9 cellular contexts compared by ENCODE assay signal in the genomic region with DNA sequence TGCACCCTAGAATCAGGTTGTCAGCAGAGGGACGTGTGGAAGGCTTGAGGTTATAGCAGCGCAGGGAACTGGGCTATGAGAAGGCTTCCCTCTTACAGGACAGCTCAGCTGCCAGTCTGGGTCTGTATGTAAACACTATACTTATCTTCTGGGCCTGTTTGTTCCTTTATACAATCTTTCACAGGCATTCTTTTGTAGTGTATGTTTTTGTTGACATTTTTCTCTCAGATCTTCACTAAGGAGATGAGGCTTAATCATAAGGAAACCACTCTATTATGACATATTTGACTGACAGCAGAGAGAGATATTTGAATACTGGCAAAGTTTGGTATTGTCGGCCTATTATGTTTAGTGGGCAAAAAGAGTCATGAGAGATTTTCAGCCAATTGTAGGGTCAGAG. TPM values are rescaled to one million over a fixed set of nuclear protein-coding genes. Genes with fewer than 3 reads are reported as not detected.
DNase-seq lines count a peak whose midpoint lies in the region; ATAC-seq, FAIRE-seq and TF ChIP-seq lines count a peak whose summit lies in the region.
"Had no signal": no experiment of that assay in that cellular context is flagged by ENCODE, and none has a peak within 500 bp of the region (broad histone marks: within the 10 kb centered on the region; RNA-seq: fewer than 3 reads in every experiment).

No MANE protein-coding gene starts in this region.

- ATAC-seq in thoracic aorta (ENCODE audit: insufficient number of reproducible peaks, low FRiP score, low read depth) (no peak), HG02852 (IDR thresholded peaks at IDR 0.05; ENCODE audit: unreplicated experiment) (no peak), HG03280 (IDR thresholded peaks at IDR 0.05; ENCODE audit: unreplicated experiment) (no peak)

- H3K9me3 ChIP-seq in kidney (ENCODE audit: control insufficient read depth in 1 of 2, low read length in 2 of 2) (no peaks in the 10 kb centered on the region), thoracic aorta (no peaks in the 10 kb centered on the region)

- peaks cover 27% of the 10 kb centered on the region for H3K36me3 Mint-ChIP-seq in activated CD4-positive, alpha-beta T cell treated with anti-CD3 and anti-CD28 coated beads, Interleukin-2, amount 10 ng/mL, durations not matched to agents 24 days and 14 days (ENCODE audit: low read depth)
- H3K36me3 Mint-ChIP-seq in activated naive CD8-positive, alpha-beta T cell: peaks cover 6% of the 10 kb centered on the region

- peaks cover 13 to 28% of the 10 kb centered on the region in 2 donors for H3K4me1 ChIP-seq in kidney (ENCODE audit: control insufficient read depth in 1 of 2, insufficient read depth in 1 of 2, low read depth in 1 of 2, low read length in 2 of 2)
- H3K4me1 ChIP-seq in thoracic aorta (ENCODE audit: control insufficient read depth in 1 of 2, low read depth in 2 of 2): peaks cover 29 to 55% of the 10 kb centered on the region in 2 donors

- peak overlapping the region; percentile 79 to 90 for H3K9ac ChIP-seq in kidney (ENCODE audit: low read length in 2 of 2)

- no peaks in the 10 kb centered on the region for H3K9me3 Mint-ChIP-seq in activated CD4-positive, alpha-beta T cell treated with anti-CD3 and anti-CD28 coated beads, Interleukin-2, amount 10 ng/mL, durations not matched to agents 24 days and 14 days
- no peaks in the 10 kb centered on the region for H3K9me3 Mint-ChIP-seq in activated naive CD8-positive, alpha-beta T cell (ENCODE audit: low read depth)

- intact Hi-C loops in activated CD4-positive, alpha-beta T cell treated with anti-CD3 and anti-CD28 coated beads, Interleukin-2, amount 10 ng/mL, durations not matched to agents 24 days and 14 days (cut with micrococcal nuclease): no loop called here
- intact Hi-C loops in kidney (cut with DNase I): no loop called here

- H3K27ac ChIP-seq in kidney (ENCODE audit: low read depth in 2 of 2, low read length in 2 of 2): peak overlapping the region in 1 of 2 donors; percentile 90
- H3K27ac ChIP-seq in thoracic aorta: peak overlapping the region in 1 of 2 donors; percentile 75

- peaks cover 7% of the 10 kb centered on the region for H3K27me3 Mint-ChIP-seq in activated CD4-positive, alpha-beta T cell treated with anti-CD3 and anti-CD28 coated beads, Interleukin-2, amount 10 ng/mL, durations not matched to agents 24 days and 14 days
- peaks cover 9% of the 10 kb centered on the region for H3K27me3 Mint-ChIP-seq in activated naive CD8-positive, alpha-beta T cell

- H3K4me3 Mint-ChIP-seq in activated CD4-positive, alpha-beta T cell treated with anti-CD3 and anti-CD28 coated beads, Interleukin-2, amount 10 ng/mL, durations not matched to agents 24 days and 14 days: peak overlapping the region; percentile 100
- peak overlapping the region; percentile 96 for H3K4me3 Mint-ChIP-seq in activated naive CD8-positive, alpha-beta T cell

- peak overlapping the region; percentile 94 for H3K27ac Mint-ChIP-seq in activated CD4-positive, alpha-beta T cell treated with anti-CD3 and anti-CD28 coated beads, Interleukin-2, amount 10 ng/mL, durations not matched to agents 24 days and 14 days
- peak overlapping the region; percentile 56 for H3K27ac Mint-ChIP-seq in activated naive CD8-positive, alpha-beta T cell

- no peak for TF ChIP-seq CTCF in kidney (IDR thresholded peaks at IDR 0.05; ENCODE audit: borderline replicate concordance, extremely low read depth, insufficient read depth)
- TF ChIP-seq CTCF in thoracic aorta (IDR thresholded peaks at IDR 0.05): no peak

- no peak for FAIRE-seq in kidney (lab: Jason Lieb, UNC)

- no peak for DNase-seq in activated CD4-positive, alpha-beta T cell treated with anti-CD3 and anti-CD28 coated beads, Interleukin-2, amount 10 ng/mL, durations not matched to agents 24 days and 14 days
- DNase-seq in activated CD4-positive, alpha-beta T cell treated with anti-CD3 and anti-CD28 coated beads, Interleukin-2, amount 50 U/mL, for 4 hours: no peak
- DNase-seq in kidney (no peak), thoracic aorta (ENCODE audit: low spot score) (no peak), T1000 (lab: John Stamatoyannopoulos, UW) (no peak)

- H3K36me3 ChIP-seq in kidney (ENCODE audit: control insufficient read depth in 1 of 2, insufficient read depth in 2 of 2, low read length in 2 of 2) (peaks cover 0 to 6% of the 10 kb centered on the region in 2 donors), thoracic aorta (no peaks in the 10 kb centered on the region)

- H3K4me1 Mint-ChIP-seq in activated CD4-positive, alpha-beta T cell treated with anti-CD3 and anti-CD28 coated beads, Interleukin-2, amount 10 ng/mL, durations not matched to agents 24 days and 14 days: peaks cover 38% of the 10 kb centered on the region
- H3K4me1 Mint-ChIP-seq in activated naive CD8-positive, alpha-beta T cell (ENCODE audit: low read depth): peaks cover 53% of the 10 kb centered on the region

- no peaks in the 10 kb centered on the region for H3K27me3 ChIP-seq in thoracic aorta (replicated peaks; ENCODE audit: insufficient read depth)

- H3K4me3 ChIP-seq in kidney (ENCODE audit: low read length in 2 of 2): peak overlapping the region; percentile 90 to 91
- peak overlapping the region; percentile 80 for H3K4me3 ChIP-seq in thoracic aorta

RNA-seq across cellular contexts. Expression of gene GBF1, which starts 0.9 kb away (rescaled TPM):
- 45.2 and 47.7 TPM in 2 replicates for total RNA-seq in activated CD4-positive, alpha-beta T cell treated with anti-CD3 and anti-CD28 coated beads, Interleukin-2, amount 10 ng/mL, durations not matched to agents 24 days and 14 days
- 53.3 TPM for total RNA-seq in kidney
- polyA plus RNA-seq in kidney (ENCODE audit: insufficient read depth, low read depth, low replicate concordance): 14.4 TPM
- total RNA-seq in thoracic aorta: 10 to 100 TPM; 38.1 to 44.9 TPM

RNA-seq across cellular contexts. Expression of gene PITX3, which starts 4.9 kb away (rescaled TPM):
- total RNA-seq in activated CD4-positive, alpha-beta T cell treated with anti-CD3 and anti-CD28 coated beads, Interleukin-2, amount 10 ng/mL, durations not matched to agents 24 days and 14 days: 0.54 and 0.86 TPM in 2 replicates
- total RNA-seq in kidney (not detected), thoracic aorta (not detected)
- 0.39 TPM for polyA plus RNA-seq in kidney (ENCODE audit: insufficient read depth, low read depth, low replicate concordance)
- total RNA-seq: RPMI7951 had no signal

RNA-seq across cellular contexts. Expression of gene ELOVL3, which starts 20.2 kb away (rescaled TPM):
- total RNA-seq in activated CD4-positive, alpha-beta T cell treated with anti-CD3 and anti-CD28 coated beads, Interleukin-2, amount 10 ng/mL, durations not matched to agents 24 days and 14 days: 0.14 TPM in 1 of 2 replicates, not detected in the other
- total RNA-seq in kidney (0.35 TPM), thoracic aorta (not detected)
- polyA plus RNA-seq in kidney (ENCODE audit: insufficient read depth, low read depth, low replicate concordance): not detected
